10 cellular contexts compared by ENCODE assay signal in the genomic region with DNA sequence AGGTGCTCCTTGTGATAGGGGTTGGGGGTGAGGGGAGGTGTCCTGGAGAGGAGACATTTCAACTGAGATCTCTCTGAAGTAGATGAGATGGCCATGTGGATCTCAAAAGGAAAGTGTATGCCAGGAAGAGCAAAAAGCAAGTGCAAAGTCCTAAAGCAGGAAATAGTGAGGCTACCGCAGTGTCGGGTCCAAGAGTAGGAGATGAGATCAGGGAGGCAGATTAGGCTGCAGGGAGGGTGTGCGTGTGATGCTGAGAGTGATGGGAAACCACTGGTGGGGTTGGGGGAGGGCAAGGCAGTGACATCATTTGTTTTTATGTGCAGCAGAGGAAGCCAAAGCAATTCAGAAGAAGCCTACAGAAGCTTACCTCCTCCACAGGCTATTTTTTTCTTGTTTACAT. TPM values are rescaled to one million over a fixed set of nuclear protein-coding genes. Genes with fewer than 3 reads are reported as not detected.
DNase-seq lines count a peak whose midpoint lies in the region; ATAC-seq, FAIRE-seq and TF ChIP-seq lines count a peak whose summit lies in the region.
"Had no signal": no experiment of that assay in that cellular context is flagged by ENCODE, and none has a peak within 500 bp of the region (broad histone marks: within the 10 kb centered on the region; RNA-seq: fewer than 3 reads in every experiment).

No MANE protein-coding gene starts in this region.

- BruUV-seq in endothelial cell of umbilical vein (replicated peaks; lab: Mats Ljungman, UMichigan) = no TSS peak

- TF ChIP-seq CTCF in right atrium auricular region (IDR thresholded peaks at IDR 0.05) (no peak), endothelial cell of umbilical vein (IDR thresholded peaks at IDR 0.05; ENCODE audit: extremely low read depth in 1 of 2, insufficient read depth in 1 of 2, low read depth in 1 of 2, low read length in 2 of 2) (no peak)

- FAIRE-seq in endothelial cell of umbilical vein (lab: Jason Lieb, UNC) = peak; percentile 81

- no peak for TF ChIP-seq POLR2A in endothelial cell of umbilical vein (IDR thresholded peaks at IDR 0.05; ENCODE audit: low read depth, low read length)

- ATAC-seq in Right ventricle myocardium superior (ENCODE audit: poor library complexity) = peak; percentile 24
- no peak for ATAC-seq in GM18867 (IDR thresholded peaks at IDR 0.05; ENCODE audit: unreplicated experiment)

- intact Hi-C loops in Right ventricle myocardium superior (cut with DNase I) (no loop called here), endothelial cell of umbilical vein (cut with micrococcal nuclease) (loop anchor here (1.0 kb wide), 2 partner anchors 17 to 44 kb away; no protein-coding TSS in a partner anchor)

- no peaks in the 10 kb centered on the region for H4K20me1 ChIP-seq in endothelial cell of umbilical vein (replicated peaks; ENCODE audit: control insufficient read depth, extremely low read depth, insufficient read depth, low read length)

- H3K27me3 ChIP-seq in right atrium auricular region (no peaks in the 10 kb centered on the region), endothelial cell of umbilical vein (ENCODE audit: control insufficient read depth in 2 of 2, insufficient read depth in 2 of 2, low read length in 2 of 2) (no peaks in the 10 kb centered on the region)
- H3K27me3 ChIP-seq: adrenal gland had no signal

- no peaks in the 10 kb centered on the region for H3K36me3 ChIP-seq in right atrium auricular region
- H3K36me3 ChIP-seq in endothelial cell of umbilical vein (ENCODE audit: control insufficient read depth in 2 of 2, extremely low read depth in 1 of 2, insufficient read depth in 2 of 2, low read length in 2 of 2) = no peaks in the 10 kb centered on the region
- H3K36me3 ChIP-seq: adrenal gland had no signal

- H3K9me3 ChIP-seq in right atrium auricular region = no peaks in the 10 kb centered on the region
- no peaks in the 10 kb centered on the region for H3K9me3 ChIP-seq in endothelial cell of umbilical vein (replicated peaks; ENCODE audit: control insufficient read depth, insufficient read depth, low read length)
- H3K9me3 ChIP-seq: adrenal gland had no signal

- H3K4me3 ChIP-seq in right atrium auricular region = no peak overlapping the region
- H3K4me3 ChIP-seq in endothelial cell of umbilical vein (replicated peaks in 1 of 3; ENCODE audit: insufficient read depth in 1 of 3, low read depth in 1 of 3, low read length in 3 of 3) = no peak overlapping the region
- H3K4me3 ChIP-seq: adrenal gland had no signal

- H3K4me1 ChIP-seq in right atrium auricular region (peaks cover 0 to 41% of the 10 kb centered on the region in 2 donors), endothelial cell of umbilical vein (ENCODE audit: control insufficient read depth, extremely low read depth, insufficient read depth, low read length) (peaks cover 65% of the 10 kb centered on the region)
- H3K4me1 ChIP-seq: adrenal gland had no signal

- H3K27ac ChIP-seq in right atrium auricular region (no peak overlapping the region), endothelial cell of umbilical vein (ENCODE audit: insufficient read depth, low read depth, low read length) (peak overlapping the region; percentile 91)
- H3K27ac ChIP-seq: adrenal gland, C4-2B had no signal

- CTCF ChIA-PET in endothelial cell of umbilical vein (lab: Charles Lee) = interaction anchor here (0.8 to 5.6 kb wide), 11 partner anchors 10 to 107 kb away, joined by 3 to 53 read pairs (median 3); no protein-coding TSS in a partner anchor

- H2AFZ ChIP-seq in endothelial cell of umbilical vein (ENCODE audit: low read depth, low read length) = no peak overlapping the region

- no peaks in the 10 kb centered on the region for H3K9me1 ChIP-seq in endothelial cell of umbilical vein (replicated peaks; ENCODE audit: control insufficient read depth, extremely low read depth, insufficient read depth, low read length)

- H3K4me2 ChIP-seq in endothelial cell of umbilical vein (ENCODE audit: insufficient read depth, low read length) = peak overlapping the region; percentile 68

- DNase-seq in Right ventricle myocardium superior = no peak
- no peak for DNase-seq in right atrium auricular region (ENCODE audit: low spot score)
- DNase-seq in activated CD4-positive, alpha-beta T cell treated with anti-CD3 and anti-CD28 coated beads for 24 hours (ENCODE audit: low read depth in 2 of 2) = peak; percentile 7 to 39
- DNase-seq in endothelial cell of umbilical vein (ENCODE audit: low read depth, low spot score) = peak; percentile 81
- DNase-seq in stimulated activated CD4-positive, alpha-beta T cell treated with anti-CD3 and anti-CD28 coated beads, Interleukin-1b, Interleukin-23, amount 100 ng/mL, for 24 hours (ENCODE audit: low read depth in 4 of 4, low spot score in 1 of 4) = peak in 3 of 4 experiments; percentile 19 to 45 (median 33)
- DNase-seq in putamen (ENCODE audit: low spot score) = no peak
- no peak for DNase-seq in HT-29 (ENCODE audit: low spot score)

- H3K9ac ChIP-seq in endothelial cell of umbilical vein (replicated peaks; ENCODE audit: extremely low read depth, insufficient read depth, low read length) = peak overlapping the region; percentile 45

- H3K79me2 ChIP-seq in endothelial cell of umbilical vein (ENCODE audit: control insufficient read depth, insufficient read depth, low read length) = peaks cover 4% of the 10 kb centered on the region

- dilution Hi-C loops in endothelial cell of umbilical vein (cut with MboI; ENCODE audit: extremely low pct_ligation_motif_present, low sequenced_read_pairs) = no loop called here

- POLR2A ChIA-PET in endothelial cell of umbilical vein (lab: Charles Lee) = interaction anchor here (0.8 to 1.3 kb wide), 2 partner anchors 22 to 45 kb away, joined by 3 to 4 read pairs; no protein-coding TSS in a partner anchor

TF ChIP-seq in endothelial cell of umbilical vein, 7 proteins besides CTCF, POLR2A, EP300 and RAD21:
- TF ChIP-seq, protein P1, sequence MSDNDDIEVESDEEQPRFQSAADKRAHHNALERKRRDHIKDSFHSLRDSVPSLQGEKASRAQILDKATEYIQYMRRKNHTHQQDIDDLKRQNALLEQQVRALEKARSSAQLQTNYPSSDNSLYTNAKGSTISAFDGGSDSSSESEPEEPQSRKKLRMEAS (IDR thresholded peaks at IDR 0.05; ENCODE audit: insufficient read depth, insufficient read length) = no peak
- peak; percentile 97 for TF ChIP-seq GATA2 (IDR thresholded peaks at IDR 0.05; ENCODE audit: insufficient read depth, insufficient read length, low read depth, low read length)
- TF ChIP-seq MYC (IDR thresholded peaks at IDR 0.05; ENCODE audit: low read depth, low read length) = peak; percentile 76
- TF ChIP-seq FOS (IDR thresholded peaks at IDR 0.05; ENCODE audit: borderline replicate concordance, insufficient read depth, low read length) = peak; percentile 52
- TF ChIP-seq EZH2 (IDR thresholded peaks at IDR 0.05; ENCODE audit: borderline replicate concordance, low read depth, low read length, severe bottlenecking) = no peak
- TF ChIP-seq JUN (IDR thresholded peaks at IDR 0.05; ENCODE audit: borderline replicate concordance, insufficient read depth, insufficient read length, low read depth) = peak; percentile 79
- peak; percentile 62 for TF ChIP-seq POLR2AphosphoS5 (IDR thresholded peaks at IDR 0.05; ENCODE audit: insufficient read depth, low read depth, low read length)
TF ChIP-seq in endothelial cell of umbilical vein: peak in this region for 5.

RNA-seq across cellular contexts. Expression of a gene that starts 28.5 kb away (rescaled TPM):
- total RNA-seq in Right ventricle myocardium superior (166 TPM), right atrium auricular region (10 to 100 TPM; 75.4 to 85.9 TPM), endothelial cell of umbilical vein (98.5 and 124 TPM in 2 replicates)
- polyA plus RNA-seq in endothelial cell of umbilical vein = 93.8 and 96.6 TPM in 2 replicates
- polyA plus RNA-seq in endothelial cell of umbilical vein (2011; cell fraction: cytosol; rRNA removed) = 69.2 and 79.2 TPM in 2 replicates
- polyA plus RNA-seq in endothelial cell of umbilical vein (2011; cell fraction: nucleus; rRNA removed) = 58.3 and 71.5 TPM in 2 replicates
- 95.9 and 109 TPM in 2 replicates for polyA plus RNA-seq in endothelial cell of umbilical vein (2012)
- 164 and 241 TPM in 2 replicates for polyA minus RNA-seq in endothelial cell of umbilical vein
- not detected for polyA minus RNA-seq in endothelial cell of umbilical vein (2011; cell fraction: cytosol; rRNA and poly(A)+ RNA removed)
- polyA minus RNA-seq in endothelial cell of umbilical vein (2011; cell fraction: nucleus; rRNA and poly(A)+ RNA removed) = 244 and 382 TPM in 2 replicates
- total RNA-seq in HT-29 (2014; rRNA removed; shearing (Covaris generic)) = not detected in 2 replicates

Comparison
In these comparisons a context has a peak if more than half of its experiments do, and no peak if none do; other contexts are left out.
1. DNase-seq: peak in activated CD4-positive, alpha-beta T cell treated with anti-CD3 and anti-CD28 coated beads for 24 hours (2 of 2), endothelial cell of umbilical vein (single experiment) and stimulated activated CD4-positive, alpha-beta T cell treated with anti-CD3 and anti-CD28 coated beads, Interleukin-1b, Interleukin-23, amount 100 ng/mL, for 24 hours (3 of 4); none in Right ventricle myocardium superior (single experiment), right atrium auricular region (single experiment), putamen (single experiment) and HT-29 (single experiment).
2. RNA of a gene that starts 28.5 kb away (total RNA-seq): 166 TPM in Right ventricle myocardium superior (single experiment), 98.5 to 124 TPM in endothelial cell of umbilical vein and 75.4 to 85.9 TPM in right atrium auricular region; not detected in HT-29; every median in the first group is over 10 times any median in the second.